12 cellular contexts compared by ENCODE assay signal in the genomic region with DNA sequence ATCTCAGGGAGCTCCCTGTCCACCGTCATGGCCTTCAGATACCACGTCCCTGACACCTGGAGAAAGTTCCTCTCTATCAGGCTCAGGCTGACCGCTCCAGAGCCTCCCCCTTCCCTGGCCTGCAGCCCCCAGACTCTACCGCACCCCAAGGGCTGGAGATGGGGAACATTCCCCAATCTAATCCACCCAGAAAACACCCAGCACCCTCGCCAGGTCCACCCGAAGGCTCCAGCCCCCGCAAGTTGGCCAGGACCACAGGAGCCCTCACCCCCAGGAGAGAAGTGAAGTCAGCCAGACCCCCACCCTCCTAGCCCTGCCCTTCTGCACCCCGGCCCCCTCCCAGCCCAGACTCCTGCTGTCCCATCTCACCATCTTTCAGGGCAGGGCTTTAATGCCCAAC. TPM values are rescaled to one million over a fixed set of nuclear protein-coding genes. Genes with fewer than 3 reads are reported as not detected.
DNase-seq lines count a peak whose midpoint lies in the region; ATAC-seq and TF ChIP-seq lines count a peak whose summit lies in the region.
"Not testable (repeated sequence)": the region's sequence is repeated elsewhere in the genome, so short reads cannot be mapped to it uniquely, and the experiment has no call there.
"Had no signal": no experiment of that assay in that cellular context is flagged by ENCODE, and none has a peak within 500 bp of the region (broad histone marks: within the 10 kb centered on the region; RNA-seq: fewer than 3 reads in every experiment).

No MANE protein-coding gene starts in this region.

- H3K9me3 ChIP-seq in BLaER1 treated with 17β-estradiol and CSF1 and Interleukin-3, amounts not matched to agents 10 nM and 100 nM (replicated peaks in 1 of 11); right lobe of liver; stomach: not testable (repeated sequence)

- intact Hi-C loops in cardiac septum (cut with DNase I); right lobe of liver (cut with DNase I); stomach (cut with DNase I; ENCODE audit: low total_unique reads): not testable (repeated sequence)

- 0 out of 22 replicates have a peak overlapping the region, but pooled peaks of 1 of the 11 experiments have one; percentile 28 for H3K9ac ChIP-seq in BLaER1 treated with 17β-estradiol and CSF1 and Interleukin-3, amounts not matched to agents 10 nM and 100 nM

- peak; percentile 59 for DNase-seq in chondrocyte (ENCODE audit: low spot score)
- DNase-seq in cardiac septum (ENCODE audit: low spot score), result peak; percentile 35
- DNase-seq in right lobe of liver, result peak in 2 of 3 donors; percentile 13 to 21
- peak; percentile 68 for DNase-seq in osteocyte (ENCODE audit: extremely low spot score, unreplicated experiment)
- peak; percentile 11 for DNase-seq in stomach
- peak; percentile 26 for DNase-seq in ureter (ENCODE audit: low spot score)

- H3K4me1 ChIP-seq in BLaER1 treated with 17β-estradiol and CSF1 and Interleukin-3, amounts not matched to agents 10 nM and 100 nM, result peaks cover 7 to 57% (median 51%) of the 10 kb centered on the region in 10 experiments
- H3K4me1 ChIP-seq in right lobe of liver, stomach: not testable (repeated sequence)

- H3K36me3 Mint-ChIP-seq in chondrocyte (ENCODE audit: low read depth); osteocyte (ENCODE audit: unreplicated experiment): not testable (repeated sequence)

- H3K27ac ChIP-seq in BLaER1 treated with 17β-estradiol and CSF1 and Interleukin-3, amounts not matched to agents 10 nM and 100 nM; right lobe of liver; stomach: not testable (repeated sequence)

- peak overlapping the region in 9 of 11 experiments; percentile 29 to 83 (median 75); a peak in 16 of 22 replicates for H3K4me2 ChIP-seq in BLaER1 treated with 17β-estradiol and CSF1 and Interleukin-3, amounts not matched to agents 10 nM and 100 nM

- H3K4me3 ChIP-seq in BLaER1 treated with 17β-estradiol and CSF1 and Interleukin-3, amounts not matched to agents 10 nM and 100 nM; right lobe of liver; stomach: not testable (repeated sequence)

- peaks cover 31% of the 10 kb centered on the region for H3K27me3 Mint-ChIP-seq in chondrocyte (ENCODE audit: low read depth)
- peaks cover 27% of the 10 kb centered on the region for H3K27me3 Mint-ChIP-seq in osteocyte (ENCODE audit: unreplicated experiment)

- TF ChIP-seq POLR2A in right lobe of liver (IDR thresholded peaks at IDR 0.05); stomach (IDR thresholded peaks at IDR 0.05): not testable (repeated sequence)

- H3K27me3 ChIP-seq in BLaER1 treated with 17β-estradiol and CSF1 and Interleukin-3, amounts not matched to agents 10 nM and 100 nM; right lobe of liver: not testable (repeated sequence)
- H3K27me3 ChIP-seq in stomach, result peaks cover 0 to 46% (median 0%) of the 10 kb centered on the region in 3 donors

- not testable (repeated sequence) for H3K27ac Mint-ChIP-seq in chondrocyte (ENCODE audit: unreplicated experiment); osteocyte (ENCODE audit: unreplicated experiment)

- H3K4me1 Mint-ChIP-seq in chondrocyte (ENCODE audit: low read depth); osteocyte (ENCODE audit: unreplicated experiment): not testable (repeated sequence)

- WGBS in right lobe of liver (ENCODE audit: insufficient coverage, low coverage, low lambda C conversion rate, missing lambda C conversion rate), result 64% methylated on average over 4 of the region's 8 CpGs
- 70 to 90% (median 83%) methylated on average over 4 to 8 of the region's 8 CpGs for WGBS in stomach, 5 donors

- not testable (repeated sequence) for H4K20me1 ChIP-seq in BLaER1 treated with 17β-estradiol and CSF1 and Interleukin-3, amounts not matched to agents 10 nM and 100 nM

- not testable (repeated sequence) for H3K36me3 ChIP-seq in BLaER1 treated with 17β-estradiol and CSF1 and Interleukin-3, amounts not matched to agents 10 nM and 100 nM; right lobe of liver; stomach

- not testable (repeated sequence) for ATAC-seq in right lobe of liver

- TF ChIP-seq CTCF in chondrocyte (IDR thresholded peaks at IDR 0.05); right lobe of liver (IDR thresholded peaks at IDR 0.05); osteocyte (IDR thresholded peaks at IDR 0.05); stomach (IDR thresholded peaks at IDR 0.05): not testable (repeated sequence)

- not testable (repeated sequence) for TF ChIP-seq EP300 in stomach (IDR thresholded peaks at IDR 0.05)

- H3K4me3 Mint-ChIP-seq in chondrocyte (ENCODE audit: unreplicated experiment); osteocyte (ENCODE audit: unreplicated experiment): not testable (repeated sequence)

- H3K9me3 Mint-ChIP-seq in chondrocyte (ENCODE audit: low read depth); osteocyte (ENCODE audit: unreplicated experiment): not testable (repeated sequence)

RNA-seq across cellular contexts. Expression of gene OBP2B, which starts 18.9 kb away (rescaled TPM):
- not detected in 3 replicates for total RNA-seq in chondrocyte
- not detected for total RNA-seq in cardiac septum
- total RNA-seq in right lobe of liver, result not detected
- not detected in 2 replicates for total RNA-seq in osteocyte
- not detected for total RNA-seq in stomach
- polyA plus RNA-seq in stomach, result not detected
- total RNA-seq in ureter, result not detected
- total RNA-seq: Caco-2; CD4-positive, CD25-positive, alpha-beta regulatory T cell; CD8-positive, alpha-beta T cell; HFFc6 had no signal
- polyA plus RNA-seq: A549; CD4-positive, CD25-positive, alpha-beta regulatory T cell had no signal

RNA-seq across cellular contexts. Expression of gene ABO, which starts 47.0 kb away (rescaled TPM):
- total RNA-seq in chondrocyte, result 0.17 TPM in 1 of 3 replicates, not detected in the others
- 2.0 TPM for total RNA-seq in cardiac septum
- total RNA-seq in right lobe of liver, result under 1 TPM in 2 of 6 experiments, not detected in 4; 0.06 to 0.29 TPM
- total RNA-seq in osteocyte, result not detected in 2 replicates
- 10 to 100 TPM in 2 of 5 donors, 1 to 10 TPM in 2, under 1 TPM in 1; 0.72 to 67.1 (median 4.8) TPM for total RNA-seq in stomach
- 10 to 100 TPM in 1 of 3 donors, 1 to 10 TPM in 2; 1.6 to 11.0 (median 3.4) TPM for polyA plus RNA-seq in stomach
- total RNA-seq in ureter, result 25.4 TPM
- total RNA-seq: Caco-2; CD8-positive, alpha-beta T cell; HFFc6 had no signal
- polyA plus RNA-seq: A549; CD4-positive, CD25-positive, alpha-beta regulatory T cell had no signal

Comparison
In these comparisons a context has a peak if more than half of its experiments do, and no peak if none do; other contexts are left out.
1. DNase-seq: peak in every context shown above with its lines; median percentile 68 in osteocyte; 59 in chondrocyte; 35 in cardiac septum; 26 in ureter; 17 in right lobe of liver; 11 in stomach.